1 cellular context compared by ENCODE assay signal in the genomic region with DNA sequence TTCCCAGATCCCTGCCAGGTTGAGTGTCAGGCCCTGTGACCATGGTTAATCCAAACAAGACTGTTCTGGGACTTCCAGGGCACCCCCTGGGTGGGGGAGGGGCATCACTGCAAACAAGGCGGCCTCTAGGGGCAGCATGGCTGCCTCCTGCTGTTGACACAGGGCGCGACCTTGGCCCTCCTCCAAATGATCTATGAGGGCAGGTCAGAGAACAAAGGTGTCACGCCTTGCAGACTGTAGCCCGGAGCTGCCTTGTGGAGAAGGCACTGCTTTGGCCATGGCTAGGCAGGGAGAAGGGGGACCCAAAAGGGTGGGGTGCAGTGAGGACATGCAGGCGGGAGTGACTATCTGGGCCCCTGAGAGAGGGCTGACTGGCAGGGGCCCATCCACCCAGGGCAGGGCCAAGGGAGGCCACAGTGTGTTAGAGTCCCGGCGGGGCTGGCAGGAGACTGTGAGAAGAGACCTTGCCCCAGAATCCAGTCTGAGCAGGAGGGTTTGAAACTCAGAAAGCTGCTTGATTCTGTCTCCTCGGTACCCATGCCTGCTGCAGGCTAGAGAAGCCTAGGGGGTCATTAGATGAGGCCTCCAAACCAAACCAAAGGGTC.
TF ChIP-seq lines count a peak whose summit lies in the region.

No MANE protein-coding gene starts in this region.

TF ChIP-seq in HepG2, 621 proteins besides CTCF, POLR2A, EP300 and RAD21 (continued from another document and continues in another):
- TF ChIP-seq, protein P1, sequence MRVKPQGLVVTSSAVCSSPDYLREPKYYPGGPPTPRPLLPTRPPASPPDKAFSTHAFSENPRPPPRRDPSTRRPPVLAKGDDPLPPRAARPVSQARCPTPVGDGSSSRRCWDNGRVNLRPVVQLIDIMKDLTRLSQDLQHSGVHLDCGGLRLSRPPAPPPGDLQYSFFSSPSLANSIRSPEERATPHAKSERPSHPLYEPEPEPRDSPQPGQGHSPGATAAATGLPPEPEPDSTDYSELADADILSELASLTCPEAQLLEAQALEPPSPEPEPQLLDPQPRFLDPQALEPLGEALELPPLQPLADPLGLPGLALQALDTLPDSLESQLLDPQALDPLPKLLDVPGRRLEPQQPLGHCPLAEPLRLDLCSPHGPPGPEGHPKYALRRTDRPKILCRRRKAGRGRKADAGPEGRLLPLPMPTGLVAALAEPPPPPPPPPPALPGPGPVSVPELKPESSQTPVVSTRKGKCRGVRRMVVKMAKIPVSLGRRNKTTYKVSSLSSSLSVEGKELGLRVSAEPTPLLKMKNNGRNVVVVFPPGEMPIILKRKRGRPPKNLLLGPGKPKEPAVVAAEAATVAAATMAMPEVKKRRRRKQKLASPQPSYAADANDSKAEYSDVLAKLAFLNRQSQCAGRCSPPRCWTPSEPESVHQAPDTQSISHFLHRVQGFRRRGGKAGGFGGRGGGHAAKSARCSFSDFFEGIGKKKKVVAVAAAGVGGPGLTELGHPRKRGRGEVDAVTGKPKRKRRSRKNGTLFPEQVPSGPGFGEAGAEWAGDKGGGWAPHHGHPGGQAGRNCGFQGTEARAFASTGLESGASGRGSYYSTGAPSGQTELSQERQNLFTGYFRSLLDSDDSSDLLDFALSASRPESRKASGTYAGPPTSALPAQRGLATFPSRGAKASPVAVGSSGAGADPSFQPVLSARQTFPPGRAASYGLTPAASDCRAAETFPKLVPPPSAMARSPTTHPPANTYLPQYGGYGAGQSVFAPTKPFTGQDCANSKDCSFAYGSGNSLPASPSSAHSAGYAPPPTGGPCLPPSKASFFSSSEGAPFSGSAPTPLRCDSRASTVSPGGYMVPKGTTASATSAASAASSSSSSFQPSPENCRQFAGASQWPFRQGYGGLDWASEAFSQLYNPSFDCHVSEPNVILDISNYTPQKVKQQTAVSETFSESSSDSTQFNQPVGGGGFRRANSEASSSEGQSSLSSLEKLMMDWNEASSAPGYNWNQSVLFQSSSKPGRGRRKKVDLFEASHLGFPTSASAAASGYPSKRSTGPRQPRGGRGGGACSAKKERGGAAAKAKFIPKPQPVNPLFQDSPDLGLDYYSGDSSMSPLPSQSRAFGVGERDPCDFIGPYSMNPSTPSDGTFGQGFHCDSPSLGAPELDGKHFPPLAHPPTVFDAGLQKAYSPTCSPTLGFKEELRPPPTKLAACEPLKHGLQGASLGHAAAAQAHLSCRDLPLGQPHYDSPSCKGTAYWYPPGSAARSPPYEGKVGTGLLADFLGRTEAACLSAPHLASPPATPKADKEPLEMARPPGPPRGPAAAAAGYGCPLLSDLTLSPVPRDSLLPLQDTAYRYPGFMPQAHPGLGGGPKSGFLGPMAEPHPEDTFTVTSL (CRISPR knock-in tag; IDR thresholded peaks at IDR 0.05; ENCODE audit: borderline replicate concordance): peak; percentile 94
- TF ChIP-seq, protein P2, sequence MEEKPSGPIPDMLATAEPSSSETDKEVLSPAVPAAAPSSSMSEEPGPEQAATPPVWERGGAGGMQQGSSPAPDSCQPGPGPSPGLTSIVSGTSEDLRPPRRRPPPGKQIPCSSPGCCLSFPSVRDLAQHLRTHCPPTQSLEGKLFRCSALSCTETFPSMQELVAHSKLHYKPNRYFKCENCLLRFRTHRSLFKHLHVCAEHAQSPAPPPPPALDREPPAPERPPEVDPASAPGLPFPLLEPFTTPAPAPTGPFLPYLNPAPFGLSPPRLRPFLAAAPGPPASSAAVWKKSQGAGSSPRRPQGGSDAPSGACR (CRISPR knock-in tag; IDR thresholded peaks at IDR 0.05): peak; percentile 76
- TF ChIP-seq, protein P3, sequence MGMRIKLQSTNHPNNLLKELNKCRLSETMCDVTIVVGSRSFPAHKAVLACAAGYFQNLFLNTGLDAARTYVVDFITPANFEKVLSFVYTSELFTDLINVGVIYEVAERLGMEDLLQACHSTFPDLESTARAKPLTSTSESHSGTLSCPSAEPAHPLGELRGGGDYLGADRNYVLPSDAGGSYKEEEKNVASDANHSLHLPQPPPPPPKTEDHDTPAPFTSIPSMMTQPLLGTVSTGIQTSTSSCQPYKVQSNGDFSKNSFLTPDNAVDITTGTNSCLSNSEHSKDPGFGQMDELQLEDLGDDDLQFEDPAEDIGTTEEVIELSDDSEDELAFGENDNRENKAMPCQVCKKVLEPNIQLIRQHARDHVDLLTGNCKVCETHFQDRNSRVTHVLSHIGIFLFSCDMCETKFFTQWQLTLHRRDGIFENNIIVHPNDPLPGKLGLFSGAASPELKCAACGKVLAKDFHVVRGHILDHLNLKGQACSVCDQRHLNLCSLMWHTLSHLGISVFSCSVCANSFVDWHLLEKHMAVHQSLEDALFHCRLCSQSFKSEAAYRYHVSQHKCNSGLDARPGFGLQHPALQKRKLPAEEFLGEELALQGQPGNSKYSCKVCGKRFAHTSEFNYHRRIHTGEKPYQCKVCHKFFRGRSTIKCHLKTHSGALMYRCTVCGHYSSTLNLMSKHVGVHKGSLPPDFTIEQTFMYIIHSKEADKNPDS (CRISPR knock-in tag; IDR thresholded peaks at IDR 0.05): 0 out of 2 replicates have a peak, but pooled peaks have one; percentile 15
- TF ChIP-seq HHEX (CRISPR knock-in tag; IDR thresholded peaks at IDR 0.05) (peak; percentile 93), ATM (IDR thresholded peaks at IDR 0.05; ENCODE audit: borderline replicate concordance) (no peak), IRF2 (CRISPR knock-in tag; IDR thresholded peaks at IDR 0.05) (peak; percentile 87; the same call in 1 of the 2 replicates), ZNF557 (CRISPR knock-in tag; IDR thresholded peaks at IDR 0.05) (0 out of 2 replicates have a peak, but pooled peaks have one; percentile 63), TMF1 (CRISPR knock-in tag; IDR thresholded peaks at IDR 0.05; ENCODE audit: low read depth) (no peak; the same call in 1 of the 2 replicates), NONO (IDR thresholded peaks at IDR 0.05) (no peak), NONO (CRISPR knock-in tag; conservative IDR thresholded peaks at IDR 0.05) (peak; percentile 99), ZSCAN29 (CRISPR knock-in tag; conservative IDR thresholded peaks at IDR 0.05) (peak; percentile 82; the same call in 1 of the 2 replicates), U2AF2 (IDR thresholded peaks at IDR 0.05; ENCODE audit: low read depth, low read length) (no peak), ZNF572 (CRISPR knock-in tag; IDR thresholded peaks at IDR 0.05) (peak; percentile 97), SOX5 (CRISPR knock-in tag; IDR thresholded peaks at IDR 0.05; ENCODE audit: borderline replicate concordance) (peak; percentile 95), ZNF615 (CRISPR knock-in tag; IDR thresholded peaks at IDR 0.05; ENCODE audit: borderline replicate concordance) (peak; percentile 87; the same call in 1 of the 2 replicates), ZNF672 (CRISPR knock-in tag; IDR thresholded peaks at IDR 0.05) (peak; percentile 72; the same call in 1 of the 2 replicates), ZNF570 (CRISPR knock-in tag; IDR thresholded peaks at IDR 0.05; ENCODE audit: borderline replicate concordance) (no peak)
- TF ChIP-seq, protein P4, sequence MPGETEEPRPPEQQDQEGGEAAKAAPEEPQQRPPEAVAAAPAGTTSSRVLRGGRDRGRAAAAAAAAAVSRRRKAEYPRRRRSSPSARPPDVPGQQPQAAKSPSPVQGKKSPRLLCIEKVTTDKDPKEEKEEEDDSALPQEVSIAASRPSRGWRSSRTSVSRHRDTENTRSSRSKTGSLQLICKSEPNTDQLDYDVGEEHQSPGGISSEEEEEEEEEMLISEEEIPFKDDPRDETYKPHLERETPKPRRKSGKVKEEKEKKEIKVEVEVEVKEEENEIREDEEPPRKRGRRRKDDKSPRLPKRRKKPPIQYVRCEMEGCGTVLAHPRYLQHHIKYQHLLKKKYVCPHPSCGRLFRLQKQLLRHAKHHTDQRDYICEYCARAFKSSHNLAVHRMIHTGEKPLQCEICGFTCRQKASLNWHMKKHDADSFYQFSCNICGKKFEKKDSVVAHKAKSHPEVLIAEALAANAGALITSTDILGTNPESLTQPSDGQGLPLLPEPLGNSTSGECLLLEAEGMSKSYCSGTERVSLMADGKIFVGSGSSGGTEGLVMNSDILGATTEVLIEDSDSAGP (CRISPR knock-in tag; IDR thresholded peaks at IDR 0.05; ENCODE audit: borderline replicate concordance): peak; percentile 93
- TF ChIP-seq, protein P5, sequence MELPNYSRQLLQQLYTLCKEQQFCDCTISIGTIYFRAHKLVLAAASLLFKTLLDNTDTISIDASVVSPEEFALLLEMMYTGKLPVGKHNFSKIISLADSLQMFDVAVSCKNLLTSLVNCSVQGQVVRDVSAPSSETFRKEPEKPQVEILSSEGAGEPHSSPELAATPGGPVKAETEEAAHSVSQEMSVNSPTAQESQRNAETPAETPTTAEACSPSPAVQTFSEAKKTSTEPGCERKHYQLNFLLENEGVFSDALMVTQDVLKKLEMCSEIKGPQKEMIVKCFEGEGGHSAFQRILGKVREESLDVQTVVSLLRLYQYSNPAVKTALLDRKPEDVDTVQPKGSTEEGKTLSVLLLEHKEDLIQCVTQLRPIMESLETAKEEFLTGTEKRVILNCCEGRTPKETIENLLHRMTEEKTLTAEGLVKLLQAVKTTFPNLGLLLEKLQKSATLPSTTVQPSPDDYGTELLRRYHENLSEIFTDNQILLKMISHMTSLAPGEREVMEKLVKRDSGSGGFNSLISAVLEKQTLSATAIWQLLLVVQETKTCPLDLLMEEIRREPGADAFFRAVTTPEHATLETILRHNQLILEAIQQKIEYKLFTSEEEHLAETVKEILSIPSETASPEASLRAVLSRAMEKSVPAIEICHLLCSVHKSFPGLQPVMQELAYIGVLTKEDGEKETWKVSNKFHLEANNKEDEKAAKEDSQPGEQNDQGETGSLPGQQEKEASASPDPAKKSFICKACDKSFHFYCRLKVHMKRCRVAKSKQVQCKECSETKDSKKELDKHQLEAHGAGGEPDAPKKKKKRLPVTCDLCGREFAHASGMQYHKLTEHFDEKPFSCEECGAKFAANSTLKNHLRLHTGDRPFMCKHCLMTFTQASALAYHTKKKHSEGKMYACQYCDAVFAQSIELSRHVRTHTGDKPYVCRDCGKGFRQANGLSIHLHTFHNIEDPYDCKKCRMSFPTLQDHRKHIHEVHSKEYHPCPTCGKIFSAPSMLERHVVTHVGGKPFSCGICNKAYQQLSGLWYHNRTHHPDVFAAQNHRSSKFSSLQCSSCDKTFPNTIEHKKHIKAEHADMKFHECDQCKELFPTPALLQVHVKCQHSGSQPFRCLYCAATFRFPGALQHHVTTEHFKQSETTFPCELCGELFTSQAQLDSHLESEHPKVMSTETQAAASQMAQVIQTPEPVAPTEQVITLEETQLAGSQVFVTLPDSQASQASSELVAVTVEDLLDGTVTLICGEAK (IDR thresholded peaks at IDR 0.05): no peak
- TF ChIP-seq, protein P5 (CRISPR knock-in tag; IDR thresholded peaks at IDR 0.05): peak; percentile 75; the same call in 1 of the 2 replicates
- TF ChIP-seq, protein P6, sequence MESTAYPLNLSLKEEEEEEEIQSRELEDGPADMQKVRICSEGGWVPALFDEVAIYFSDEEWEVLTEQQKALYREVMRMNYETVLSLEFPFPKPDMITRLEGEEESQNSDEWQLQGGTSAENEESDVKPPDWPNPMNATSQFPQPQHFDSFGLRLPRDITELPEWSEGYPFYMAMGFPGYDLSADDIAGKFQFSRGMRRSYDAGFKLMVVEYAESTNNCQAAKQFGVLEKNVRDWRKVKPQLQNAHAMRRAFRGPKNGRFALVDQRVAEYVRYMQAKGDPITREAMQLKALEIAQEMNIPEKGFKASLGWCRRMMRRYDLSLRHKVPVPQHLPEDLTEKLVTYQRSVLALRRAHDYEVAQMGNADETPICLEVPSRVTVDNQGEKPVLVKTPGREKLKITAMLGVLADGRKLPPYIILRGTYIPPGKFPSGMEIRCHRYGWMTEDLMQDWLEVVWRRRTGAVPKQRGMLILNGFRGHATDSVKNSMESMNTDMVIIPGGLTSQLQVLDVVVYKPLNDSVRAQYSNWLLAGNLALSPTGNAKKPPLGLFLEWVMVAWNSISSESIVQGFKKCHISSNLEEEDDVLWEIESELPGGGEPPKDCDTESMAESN (CRISPR knock-in tag; conservative IDR thresholded peaks at IDR 0.05): peak; percentile 97
- TF ChIP-seq, protein P7, sequence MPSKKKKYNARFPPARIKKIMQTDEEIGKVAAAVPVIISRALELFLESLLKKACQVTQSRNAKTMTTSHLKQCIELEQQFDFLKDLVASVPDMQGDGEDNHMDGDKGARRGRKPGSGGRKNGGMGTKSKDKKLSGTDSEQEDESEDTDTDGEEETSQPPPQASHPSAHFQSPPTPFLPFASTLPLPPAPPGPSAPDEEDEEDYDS (CRISPR knock-in tag; IDR thresholded peaks at IDR 0.05): peak; percentile 45; the same call in 1 of the 2 replicates
- TF ChIP-seq, protein P8, sequence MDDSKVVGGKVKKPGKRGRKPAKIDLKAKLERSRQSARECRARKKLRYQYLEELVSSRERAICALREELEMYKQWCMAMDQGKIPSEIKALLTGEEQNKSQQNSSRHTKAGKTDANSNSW (CRISPR knock-in tag; IDR thresholded peaks at IDR 0.05; ENCODE audit: borderline replicate concordance): no peak
- TF ChIP-seq, protein P9, sequence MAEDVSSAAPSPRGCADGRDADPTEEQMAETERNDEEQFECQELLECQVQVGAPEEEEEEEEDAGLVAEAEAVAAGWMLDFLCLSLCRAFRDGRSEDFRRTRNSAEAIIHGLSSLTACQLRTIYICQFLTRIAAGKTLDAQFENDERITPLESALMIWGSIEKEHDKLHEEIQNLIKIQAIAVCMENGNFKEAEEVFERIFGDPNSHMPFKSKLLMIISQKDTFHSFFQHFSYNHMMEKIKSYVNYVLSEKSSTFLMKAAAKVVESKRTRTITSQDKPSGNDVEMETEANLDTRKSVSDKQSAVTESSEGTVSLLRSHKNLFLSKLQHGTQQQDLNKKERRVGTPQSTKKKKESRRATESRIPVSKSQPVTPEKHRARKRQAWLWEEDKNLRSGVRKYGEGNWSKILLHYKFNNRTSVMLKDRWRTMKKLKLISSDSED (CRISPR knock-in tag; IDR thresholded peaks at IDR 0.05): 0 out of 2 replicates have a peak, but pooled peaks have one; percentile 54
